ENCODE assay signal across 8 cellular contexts in genomic region chr2:73293534-73294171, GRCh38. TPM values are rescaled to one million over a fixed set of nuclear protein-coding genes. Genes with fewer than 3 reads are reported as not detected.
DNase-seq lines count a peak whose midpoint lies in the region; ATAC-seq and TF ChIP-seq lines count a peak whose summit lies in the region.

EGR4 (minus strand) TSS chr2:73293548; CDS start chr2:73293317, 231 bp downstream.

- H3K27me3 ChIP-seq in heart left ventricle (peaks cover 42 to 98% (median 69%) of the 10 kb centered on the region in 9 donors), rectal smooth muscle tissue (ENCODE audit: control insufficient read depth, insufficient read depth, low read length) (peaks cover 37% of the 10 kb centered on the region), aorta (ENCODE audit: control insufficient read depth in 1 of 2, insufficient read depth in 2 of 2, low read length in 1 of 2) (no peaks in the 10 kb centered on the region)

- H3K4me1 Mint-ChIP-seq in activated naive CD8-positive, alpha-beta T cell (ENCODE audit: low read depth), result peaks cover 14% of the 10 kb centered on the region

- TF ChIP-seq POLR2A in heart left ventricle (IDR thresholded peaks at IDR 0.05), result no peak

- no peak for TF ChIP-seq CTCF in heart left ventricle (IDR thresholded peaks at IDR 0.05)

- H3K36me3 ChIP-seq in heart left ventricle (no peaks in the 10 kb centered on the region), rectal smooth muscle tissue (ENCODE audit: control insufficient read depth, insufficient read depth, low read length) (no peaks in the 10 kb centered on the region), aorta (ENCODE audit: control insufficient read depth in 1 of 2, insufficient read depth in 2 of 2, low read length in 1 of 2) (no peaks in the 10 kb centered on the region)

- H3K9ac ChIP-seq in rectal smooth muscle tissue (ENCODE audit: low read length), result no peak within 1 kb of the TSS

- no peak within 1 kb of the TSS for H3K27ac Mint-ChIP-seq in activated naive CD8-positive, alpha-beta T cell

- H3K27ac ChIP-seq in heart left ventricle (no peak within 1 kb of the TSS), rectal smooth muscle tissue (ENCODE audit: low read depth, low read length) (no peak within 1 kb of the TSS), aorta (ENCODE audit: low read depth in 1 of 2, low read length in 2 of 2) (no peak within 1 kb of the TSS)

- H3K9me3 Mint-ChIP-seq in activated naive CD8-positive, alpha-beta T cell (ENCODE audit: low read depth), result no peaks in the 10 kb centered on the region

- intact Hi-C loops in heart left ventricle (cut with DNase I), result no loop called here
- intact Hi-C loops in aorta (cut with DNase I), result no loop called here

- WGBS in heart left ventricle, 4 donors, result 2 to 6% (median 3%) methylated on average over 15 to 45 of the region's 45 CpGs
- WGBS in aorta, 2 donors, result 2% methylated on average over 37 to 45 of the region's 45 CpGs

- DNase-seq in NAMALWA (ENCODE audit: low spot score) (peak; percentile 67), heart left ventricle (peak; percentile 32 to 75 (median 59)), aorta (peak; percentile 75 to 81)

- H3K4me3 ChIP-seq in GM08714 (ENCODE audit: low read length) (peak within 1 kb of the TSS; percentile 55; the same call in 1 of the 2 replicates), heart left ventricle (peak within 1 kb of the TSS; percentile 19 to 63 (median 42)), rectal smooth muscle tissue (ENCODE audit: low read length) (peak within 1 kb of the TSS; percentile 56), aorta (ENCODE audit: low read length in 2 of 2) (peak within 1 kb of the TSS; percentile 6 to 27)

- H3K36me3 Mint-ChIP-seq in activated naive CD8-positive, alpha-beta T cell, result no peaks in the 10 kb centered on the region

- peaks cover 0 to 27% (median 9%) of the 10 kb centered on the region in 12 donors for H3K4me1 ChIP-seq in heart left ventricle
- no peaks in the 10 kb centered on the region for H3K4me1 ChIP-seq in rectal smooth muscle tissue (ENCODE audit: control insufficient read depth, insufficient read depth, low read length)
- H3K4me1 ChIP-seq in aorta (ENCODE audit: control insufficient read depth in 1 of 2, insufficient read depth in 2 of 2, low read length in 2 of 2), result no peaks in the 10 kb centered on the region

- peaks cover 33% of the 10 kb centered on the region for H3K27me3 Mint-ChIP-seq in activated naive CD8-positive, alpha-beta T cell

- H3K4me3 Mint-ChIP-seq in activated naive CD8-positive, alpha-beta T cell, result peak within 1 kb of the TSS; percentile 78

- H3K9me3 ChIP-seq in heart left ventricle, result no peaks in the 10 kb centered on the region
- H3K9me3 ChIP-seq in aorta (ENCODE audit: control insufficient read depth, low read length), result no peaks in the 10 kb centered on the region

- peak; percentile 91 for ATAC-seq in HG02588 (IDR thresholded peaks at IDR 0.05; ENCODE audit: unreplicated experiment)
- peak; percentile 71 for ATAC-seq in SK-N-SH treated with all-trans-retinoic acid at 6 μM for 48 hours
- ATAC-seq in heart left ventricle, result peak in 3 of 4 donors; percentile 68 to 83 (median 72)
- no peak for ATAC-seq in aorta (ENCODE audit: low FRiP score)

TF ChIP-seq in SK-N-SH treated with all-trans-retinoic acid at 6 μM for 48 hours, 23 proteins besides CTCF, POLR2A, EP300 and RAD21:
- TF ChIP-seq GLIS3 (CRISPR knock-in tag; IDR thresholded peaks at IDR 0.05) (no peak), BACH2 (CRISPR knock-in tag; IDR thresholded peaks at IDR 0.05; ENCODE audit: borderline replicate concordance) (no peak), CSRNP3 (CRISPR knock-in tag; IDR thresholded peaks at IDR 0.05) (no peak)
TF ChIP-seq in SK-N-SH treated with all-trans-retinoic acid at 6 μM for 48 hours: peak in this region for 0.

RNA-seq across cellular contexts. Expression of gene EGR4, which starts in this region (rescaled TPM):
- total RNA-seq in heart left ventricle, result not detected
- polyA plus RNA-seq in heart left ventricle, result not detected
- total RNA-seq in aorta, result not detected
- polyA plus RNA-seq in aorta, result not detected

Comparison
In these comparisons a context has a peak if more than half of its experiments do, and no peak if none do; other contexts are left out.
1. Peak in DNase-seq, ATAC-seq and H3K4me3 ChIP-seq in heart left ventricle; RNA of the gene not detected or under 1 TPM.
2. Peak in DNase-seq and H3K4me3 ChIP-seq in aorta; RNA of the gene not detected or under 1 TPM.